Comparison of ENCODE assay signal across 8 cellular contexts in genomic region chr15:70299931-70300858, GRCh38.
A peak's percentile ranks its signal among the peaks of the same experiment; 100 is the strongest.
DNase-seq lines count a peak whose midpoint lies in the region; ATAC-seq and TF ChIP-seq lines count a peak whose summit lies in the region.

No MANE protein-coding gene starts in this region.

- H2BK120ac ChIP-seq in mesendoderm (ENCODE audit: low read depth, low read length): peak overlapping the region; percentile 24

- no peak overlapping the region for H2BK5ac ChIP-seq in mesendoderm (ENCODE audit: low read length)

- H3K79me2 ChIP-seq in mesendoderm (ENCODE audit: control insufficient read depth, insufficient read depth, low read length): no peaks in the 10 kb centered on the region

- no peak overlapping the region for H4K8ac ChIP-seq in mesendoderm (ENCODE audit: low read depth, low read length)

- no peak overlapping the region for H3K4me2 ChIP-seq in mesendoderm (ENCODE audit: low read length)

- no peak overlapping the region for H3K4ac ChIP-seq in mesendoderm (ENCODE audit: low read depth, low read length)

- peak overlapping the region; percentile 39 for H3K56ac ChIP-seq in mesendoderm (ENCODE audit: low read length)

- H2AK5ac ChIP-seq in mesendoderm (ENCODE audit: low read length): no peak overlapping the region

- H3K27me3 ChIP-seq in mesendoderm (ENCODE audit: insufficient read depth, low read length, poor library complexity) (no peaks in the 10 kb centered on the region), prostate gland (replicated peaks; ENCODE audit: insufficient read depth) (no peaks in the 10 kb centered on the region)

- no peak for TF ChIP-seq POLR2A in prostate gland (IDR thresholded peaks at IDR 0.05)

- no CpG with 5 or more reads among the region's 13 CpGs for WGBS in mesendoderm (ENCODE audit: extremely low coverage, insufficient coverage, low lambda C conversion rate)
- WGBS in prostate gland: 98% methylated on average over 13 of the region's 13 CpGs

- peak; percentile 98 for ATAC-seq in HG03175 (IDR thresholded peaks at IDR 0.05; ENCODE audit: unreplicated experiment)

- H3K23ac ChIP-seq in mesendoderm (ENCODE audit: low read length): no peak overlapping the region

- H3K4me3 ChIP-seq in mesendoderm (ENCODE audit: low read length) (no peak overlapping the region), prostate gland (no peak overlapping the region)

- no peak for TF ChIP-seq CTCF in prostate gland (IDR thresholded peaks at IDR 0.05)

- H3K9me3 ChIP-seq in prostate gland: no peaks in the 10 kb centered on the region

- peak; percentile 96 for DNase-seq in GM19240 (ENCODE audit: insufficient read length, low spot score)
- DNase-seq in activated CD4-positive, alpha-beta T cell treated with anti-CD3 and anti-CD28 coated beads, Interleukin-2, amount 50 U/mL, for 1 hour: peak; percentile 58
- peak; percentile 62 for DNase-seq in mesendoderm
- no peak for DNase-seq in kidney glomerular epithelial cell (lab: John Stamatoyannopoulos, UW)
- DNase-seq in prostate gland (ENCODE audit: low spot score): no peak
- DNase-seq in HuH-7.5 (ENCODE audit: low spot score): no peak
- DNase-seq in inferior parietal cortex (ENCODE audit: extremely low spot score): no peak

- no peak overlapping the region for H3K9ac ChIP-seq in mesendoderm (ENCODE audit: low read length)

- H3K79me1 ChIP-seq in mesendoderm (ENCODE audit: low read length): no peaks in the 10 kb centered on the region

- intact Hi-C loops in prostate gland (cut with DNase I): no loop called here

- no peak overlapping the region for H2BK15ac ChIP-seq in mesendoderm (replicated peaks; ENCODE audit: low read depth)

- peak overlapping the region; percentile 47 for H3K27ac ChIP-seq in mesendoderm (ENCODE audit: low read depth, low read length)
- H3K27ac ChIP-seq in prostate gland: no peak overlapping the region

- H3K18ac ChIP-seq in mesendoderm (ENCODE audit: low read length): no peak overlapping the region

- H3K36me3 ChIP-seq in mesendoderm (ENCODE audit: control insufficient read depth, insufficient read depth, low read length) (no peaks in the 10 kb centered on the region), prostate gland (no peaks in the 10 kb centered on the region)

- no peak overlapping the region for H4K5ac ChIP-seq in mesendoderm (ENCODE audit: low read length)

- H3K4me1 ChIP-seq in mesendoderm (ENCODE audit: control insufficient read depth, low read depth, low read length): no peaks in the 10 kb centered on the region
- no peaks in the 10 kb centered on the region for H3K4me1 ChIP-seq in prostate gland (replicated peaks)

Comparison
In these comparisons a context has a peak if more than half of its experiments do, and no peak if none do; other contexts are left out.
1. DNase-seq: peak in GM19240 (single experiment), activated CD4-positive, alpha-beta T cell treated with anti-CD3 and anti-CD28 coated beads, Interleukin-2, amount 50 U/mL, for 1 hour (single experiment) and mesendoderm (single experiment); none in kidney glomerular epithelial cell (single experiment), prostate gland (single experiment), HuH-7.5 (single experiment) and inferior parietal cortex (single experiment).